Comparison of ENCODE assay signal across 2 cellular contexts in the genomic region with DNA sequence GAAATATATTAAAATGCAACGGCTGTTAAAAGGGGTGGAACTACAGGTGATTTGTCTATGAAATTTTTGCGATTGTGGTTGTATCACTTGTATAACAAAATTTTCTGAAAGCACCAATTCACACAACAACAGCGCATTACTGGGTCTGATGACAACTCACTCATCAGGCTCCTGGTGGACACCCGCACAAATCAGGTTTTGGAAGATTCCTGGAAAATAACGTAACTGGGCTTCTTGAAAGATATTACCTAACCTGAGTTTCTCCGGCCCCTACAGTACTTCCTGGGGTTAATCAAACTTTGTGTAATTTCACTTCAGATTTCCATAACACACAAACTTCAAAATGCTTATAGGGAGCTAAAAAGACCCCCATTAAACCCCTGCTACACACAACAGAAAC.
TF ChIP-seq lines count a peak whose summit lies in the region.

No MANE protein-coding gene starts in this region.

TF ChIP-seq in IMR-90, 13 proteins besides CTCF, POLR2A, EP300 and RAD21:
- TF ChIP-seq MAZ (IDR thresholded peaks at IDR 0.05; ENCODE audit: borderline replicate concordance, low read depth, low read length), result no peak
- TF ChIP-seq MAFK (IDR thresholded peaks at IDR 0.05; ENCODE audit: low read depth, low read length), result no peak
- TF ChIP-seq RFX5 (IDR thresholded peaks at IDR 0.05; ENCODE audit: low read depth, low read length), result no peak
- TF ChIP-seq USF2 (IDR thresholded peaks at IDR 0.05; ENCODE audit: low read depth, low read length), result no peak
TF ChIP-seq in IMR-90: peak in this region for 0.

TF ChIP-seq in GM12878, 131 proteins besides CTCF, POLR2A, EP300 and RAD21:
- TF ChIP-seq MYC (IDR thresholded peaks at IDR 0.05; ENCODE audit: insufficient read depth, insufficient read length, insufficient replicate concordance, low read length, severe bottlenecking) (no peak), CHD4 (IDR thresholded peaks at IDR 0.05) (no peak), TAF1 (IDR thresholded peaks at IDR 0.05; ENCODE audit: borderline replicate concordance, low read depth, low read length) (no peak), GABPA (IDR thresholded peaks at IDR 0.05; ENCODE audit: low read depth) (no peak), HDGF (IDR thresholded peaks at IDR 0.05) (no peak), USF2 (IDR thresholded peaks at IDR 0.05; ENCODE audit: borderline replicate concordance, low read depth, low read length) (no peak), ZNF274 (IDR thresholded peaks at IDR 0.05; ENCODE audit: insufficient read depth, insufficient read length) (no peak), IRF4 (IDR thresholded peaks at IDR 0.05; ENCODE audit: low read depth, low read length) (no peak), GATAD2B (conservative IDR thresholded peaks at IDR 0.05; ENCODE audit: low read depth) (no peak), HCFC1 (IDR thresholded peaks at IDR 0.05; ENCODE audit: low read length) (no peak), SREBF2 (IDR thresholded peaks at IDR 0.05; ENCODE audit: low read length) (no peak)
- TF ChIP-seq, protein P1, sequence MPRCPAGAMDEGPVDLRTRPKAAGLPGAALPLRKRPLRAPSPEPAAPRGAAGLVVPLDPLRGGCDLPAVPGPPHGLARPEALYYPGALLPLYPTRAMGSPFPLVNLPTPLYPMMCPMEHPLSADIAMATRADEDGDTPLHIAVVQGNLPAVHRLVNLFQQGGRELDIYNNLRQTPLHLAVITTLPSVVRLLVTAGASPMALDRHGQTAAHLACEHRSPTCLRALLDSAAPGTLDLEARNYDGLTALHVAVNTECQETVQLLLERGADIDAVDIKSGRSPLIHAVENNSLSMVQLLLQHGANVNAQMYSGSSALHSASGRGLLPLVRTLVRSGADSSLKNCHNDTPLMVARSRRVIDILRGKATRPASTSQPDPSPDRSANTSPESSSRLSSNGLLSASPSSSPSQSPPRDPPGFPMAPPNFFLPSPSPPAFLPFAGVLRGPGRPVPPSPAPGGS (IDR thresholded peaks at IDR 0.05; ENCODE audit: borderline replicate concordance, insufficient read depth, low read depth, low read length, poor library complexity, severe bottlenecking), result no peak
